In genomic region chr9:38142201-38142600, GRCh38 we compare ENCODE assay signal across 10 cellular contexts.
DNase-seq lines count a peak whose midpoint lies in the region; ATAC-seq, FAIRE-seq and TF ChIP-seq lines count a peak whose summit lies in the region.
"Had no signal": no experiment of that assay in that cellular context is flagged by ENCODE, and none has a peak within 500 bp of the region (broad histone marks: within the 10 kb centered on the region; RNA-seq: fewer than 3 reads in every experiment).

No MANE protein-coding gene starts in this region.

- H3F3A ChIP-seq in smooth muscle cell (ENCODE audit: low read depth), result peaks cover 18% of the 10 kb centered on the region

- no peaks in the 10 kb centered on the region for H3K9me3 ChIP-seq in SJSA1 (replicated peaks)
- H3K9me3 ChIP-seq in smooth muscle cell (replicated peaks; ENCODE audit: low read depth), result no peaks in the 10 kb centered on the region
- H3K9me3 ChIP-seq in kidney (ENCODE audit: control insufficient read depth in 1 of 2, low read length in 2 of 2), result no peaks in the 10 kb centered on the region
- H3K9me3 ChIP-seq: Caco-2 had no signal

- TF ChIP-seq CTCF in foreskin keratinocyte (conservative IDR thresholded peaks at IDR 0.05), result no peak
- no peak for TF ChIP-seq CTCF in smooth muscle cell (IDR thresholded peaks at IDR 0.05; ENCODE audit: borderline replicate concordance, insufficient read depth, poor library complexity, severe bottlenecking)
- TF ChIP-seq CTCF in kidney (IDR thresholded peaks at IDR 0.05; ENCODE audit: borderline replicate concordance, extremely low read depth, insufficient read depth), result no peak

- H3K4me1 ChIP-seq in SJSA1 (replicated peaks) (peaks cover 52% of the 10 kb centered on the region), foreskin keratinocyte (no peaks in the 10 kb centered on the region), smooth muscle cell (ENCODE audit: low read depth) (peaks cover 20% of the 10 kb centered on the region), kidney (ENCODE audit: control insufficient read depth in 1 of 2, insufficient read depth in 1 of 2, low read depth in 1 of 2, low read length in 2 of 2) (no peaks in the 10 kb centered on the region)

- intact Hi-C loops in kidney (cut with DNase I), result no loop called here

- ATAC-seq in foreskin keratinocyte (peak; percentile 61), HG03135 (IDR thresholded peaks at IDR 0.05; ENCODE audit: unreplicated experiment) (no peak)

- DNase-seq in GM04503 (ENCODE audit: low read depth) (peak; percentile 41), SJSA1 (ENCODE audit: low read depth in 1 of 2, low spot score in 2 of 2) (peak in 1 of 2 experiments; percentile 39), foreskin keratinocyte (peak in 1 of 2 donors; percentile 81), smooth muscle cell (lab: John Stamatoyannopoulos, UW; ENCODE audit: unreplicated experiment) (no peak), hypothalamus (lab: John Stamatoyannopoulos, UW) (no peak), kidney (no peak)
- DNase-seq: activated CD4-positive, CD25-positive, alpha-beta regulatory T cell treated with anti-CD3 and anti-CD28 coated beads, Interleukin-2, amount 50 U/mL, for 72 hours; activated naive CD8-positive, alpha-beta T cell treated with anti-CD3 and anti-CD28 coated beads, Interleukin-2, amount 10 ng/mL, durations not matched to agents 7 days and 5 days had no signal

- FAIRE-seq in kidney (lab: Jason Lieb, UNC), result no peak

- no peaks in the 10 kb centered on the region for H3K79me2 ChIP-seq in smooth muscle cell (ENCODE audit: low read depth)

- no peak overlapping the region for H2AFZ ChIP-seq in smooth muscle cell (ENCODE audit: low read depth)

- no peaks in the 10 kb centered on the region for H3K27me3 ChIP-seq in SJSA1 (replicated peaks)
- peaks cover 32% of the 10 kb centered on the region for H3K27me3 ChIP-seq in foreskin keratinocyte
- no peaks in the 10 kb centered on the region for H3K27me3 ChIP-seq in smooth muscle cell (ENCODE audit: low read depth)

- H3K36me3 ChIP-seq in SJSA1, result no peaks in the 10 kb centered on the region
- no peaks in the 10 kb centered on the region for H3K36me3 ChIP-seq in smooth muscle cell (ENCODE audit: low read depth)
- no peaks in the 10 kb centered on the region for H3K36me3 ChIP-seq in kidney (ENCODE audit: control insufficient read depth in 1 of 2, insufficient read depth in 2 of 2, low read length in 2 of 2)

- no peaks in the 10 kb centered on the region for H4K20me1 ChIP-seq in smooth muscle cell (ENCODE audit: low read depth)

- H3K4me3 ChIP-seq in SJSA1 (no peak overlapping the region), smooth muscle cell (no peak overlapping the region), kidney (ENCODE audit: low read length in 2 of 2) (no peak overlapping the region)

- peak overlapping the region; percentile 82 for H3K9ac ChIP-seq in smooth muscle cell (ENCODE audit: low read depth)
- H3K9ac ChIP-seq in kidney (ENCODE audit: low read length in 2 of 2), result no peak overlapping the region

- peak overlapping the region; percentile 67 for H3K4me2 ChIP-seq in smooth muscle cell

- H3K27ac ChIP-seq in SJSA1 (peak overlapping the region; percentile 73), foreskin keratinocyte (no peak overlapping the region), smooth muscle cell (ENCODE audit: low read depth) (peak overlapping the region; percentile 97), kidney (ENCODE audit: low read depth in 2 of 2, low read length in 2 of 2) (no peak overlapping the region)

Comparison
In these comparisons a context has a peak if more than half of its experiments do, and no peak if none do; other contexts are left out.
1. H3K27ac ChIP-seq: peak in SJSA1 (single experiment) and smooth muscle cell (single experiment); none in foreskin keratinocyte (single experiment) and kidney (0 of 2).